In genomic region chr12:56661560-56661959, GRCh38 we compare ENCODE assay signal across 1 cellular context.
TF ChIP-seq lines count a peak whose summit lies in the region.

No MANE protein-coding gene starts in this region.

TF ChIP-seq in GM23338, 12 proteins besides CTCF, POLR2A, EP300 and RAD21 (continued from another document):
- no peak for TF ChIP-seq REST (IDR thresholded peaks at IDR 0.05; ENCODE audit: unreplicated experiment)
- no peak for TF ChIP-seq JUNB (IDR thresholded peaks at IDR 0.05; ENCODE audit: unreplicated experiment)
- TF ChIP-seq STAT1 (IDR thresholded peaks at IDR 0.05; ENCODE audit: unreplicated experiment), result no peak
- no peak; the same call in 1 of the 2 replicates for TF ChIP-seq POLR2AphosphoS5 (IDR thresholded peaks at IDR 0.05; ENCODE audit: low read depth)
- no peak for TF ChIP-seq NANOG (IDR thresholded peaks at IDR 0.05; ENCODE audit: borderline replicate concordance)
- no peak for TF ChIP-seq ZNF462 (CRISPR knock-in tag; IDR thresholded peaks at IDR 0.05)
- no peak for TF ChIP-seq EZH2 (IDR thresholded peaks at IDR 0.05; ENCODE audit: low read depth, unreplicated experiment)
